1 cellular context compared by ENCODE assay signal in the genomic region with DNA sequence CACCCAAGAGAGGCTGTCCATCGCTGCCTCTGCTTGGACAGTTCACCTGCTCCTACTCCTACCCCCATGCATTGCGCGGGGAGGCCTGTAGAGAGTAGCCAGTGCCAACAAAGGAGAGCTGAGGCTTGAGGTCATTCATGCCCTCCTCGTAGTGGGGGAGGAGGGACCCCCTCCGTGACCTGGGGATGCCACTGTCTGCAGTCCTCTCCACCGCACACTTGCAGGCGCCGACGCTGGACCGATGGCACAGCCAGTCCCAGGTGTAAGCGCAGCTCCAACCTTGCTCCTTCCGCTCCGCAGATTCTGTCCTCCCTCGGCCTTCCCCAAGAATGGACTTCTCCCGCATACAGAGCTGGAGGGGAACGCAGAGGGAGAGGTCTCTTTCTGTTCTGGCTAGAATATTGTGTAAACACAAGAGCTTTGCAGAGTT.
TF ChIP-seq lines count a peak whose summit lies in the region.

No MANE protein-coding gene starts in this region.

TF ChIP-seq in GM23338, 12 proteins besides CTCF, POLR2A, EP300 and RAD21 (continued from another document):
- TF ChIP-seq REST (IDR thresholded peaks at IDR 0.05; ENCODE audit: unreplicated experiment) (no peak), ZNF114 (CRISPR knock-in tag; IDR thresholded peaks at IDR 0.05) (no peak), EZH2phosphoT487 (IDR thresholded peaks at IDR 0.05; ENCODE audit: unreplicated experiment) (no peak), NANOG (IDR thresholded peaks at IDR 0.05; ENCODE audit: borderline replicate concordance) (no peak), EZH2 (IDR thresholded peaks at IDR 0.05; ENCODE audit: low read depth, unreplicated experiment) (no peak), ETS1 (IDR thresholded peaks at IDR 0.05) (no peak)
